ENCODE assay signal across 25 cellular contexts in genomic region chr13:113020323-113021080, GRCh38. TPM values are rescaled to one million over a fixed set of nuclear protein-coding genes. Genes with fewer than 3 reads are reported as not detected.
DNase-seq lines count a peak whose midpoint lies in the region; ATAC-seq and TF ChIP-seq lines count a peak whose summit lies in the region.
"Had no signal": no experiment of that assay in that cellular context is flagged by ENCODE, and none has a peak within 500 bp of the region (broad histone marks: within the 10 kb centered on the region; RNA-seq: fewer than 3 reads in every experiment).

No MANE protein-coding gene starts in this region.

- TF ChIP-seq POLR2A in HCT116 (IDR thresholded peaks at IDR 0.05; ENCODE audit: borderline replicate concordance, extremely low read depth, insufficient read depth, insufficient read length) = no peak

- H4K20me1 ChIP-seq in BLaER1 = peaks cover 27% of the 10 kb centered on the region; the same call in 1 of the 2 replicates
- no peaks in the 10 kb centered on the region for H4K20me1 ChIP-seq in HCT116 (ENCODE audit: insufficient read depth)
- no peaks in the 10 kb centered on the region for H4K20me1 ChIP-seq in OCI-LY3 (ENCODE audit: insufficient read depth, low read length)

- no peaks in the 10 kb centered on the region for H3K36me3 ChIP-seq in BLaER1
- no peaks in the 10 kb centered on the region for H3K36me3 ChIP-seq in HCT116 (ENCODE audit: control insufficient read depth in 1 of 2, insufficient read depth in 2 of 2, low read length in 2 of 2)
- no peaks in the 10 kb centered on the region for H3K36me3 ChIP-seq in OCI-LY3 (replicated peaks; ENCODE audit: low read depth, low read length)
- H3K36me3 ChIP-seq: adrenal gland had no signal

- H3K4me1 ChIP-seq in BLaER1 (peaks cover 18% of the 10 kb centered on the region), HCT116 (ENCODE audit: control insufficient read depth in 1 of 2, insufficient read depth in 2 of 2, low read length in 2 of 2) (peaks cover 5 to 17% of the 10 kb centered on the region in 2 experiments), OCI-LY3 (ENCODE audit: low read length) (peaks cover 10% of the 10 kb centered on the region)
- H3K4me1 ChIP-seq: adrenal gland, body of pancreas had no signal

- no peak overlapping the region for H3K27ac ChIP-seq in BLaER1
- no peak overlapping the region for H3K27ac ChIP-seq in HCT116 (ENCODE audit: low read depth, low read length)
- H3K27ac ChIP-seq in OCI-LY3 (ENCODE audit: low read length) = no peak overlapping the region
- H3K27ac ChIP-seq: adrenal gland, body of pancreas, epithelial cell of prostate had no signal

- no peak for TF ChIP-seq RAD21 in HCT116 (IDR thresholded peaks at IDR 0.05; ENCODE audit: low read depth)

- H3K9ac ChIP-seq in BLaER1 (no peak overlapping the region), HCT116 (ENCODE audit: low read length) (no peak overlapping the region), OCI-LY3 (ENCODE audit: low read length) (no peak overlapping the region)
- H3K9ac ChIP-seq: SK-N-SH had no signal

- DNase-seq in HCT116 (ENCODE audit: low read depth, low spot score) = no peak
- DNase-seq in memory B cell (ENCODE audit: low spot score in 2 of 2) = no peak
- DNase-seq in foreskin fibroblast = no peak
- DNase-seq in posterior vena cava (ENCODE audit: low spot score) = no peak
- DNase-seq in stimulated activated CD4-positive, alpha-beta T cell treated with anti-CD3 and anti-CD28 coated beads, Interleukin-4, amount 100 ng/mL, for 24 hours = no peak
- DNase-seq: activated CD4-positive, alpha-beta T cell treated with anti-CD3 and anti-CD28 coated beads for 4 hours; activated naive CD4-positive, alpha-beta T cell; activated T-cell treated with anti-CD3 and anti-CD28 coated beads, Interleukin-2, amount 50 U/mL, for 1 hour; adrenal gland; body of pancreas; DMS53; mesenchymal stem cell; NCI-H1417 treated with DMSO at 0.1 percent for 48 hours; NCI-H2081 treated with DMSO at 0.1 percent for 48 hours; NCI-H345; NCI-H774; occipital lobe; SK-N-SH; stimulated activated naive CD8-positive, alpha-beta T cell treated with anti-CD3 and anti-CD28 coated beads, Interleukin-15, amount 100 ng/mL, for 72 hours; T-helper 2 cell had no signal

- H3K4me1 Mint-ChIP-seq in memory B cell = peaks cover 6% of the 10 kb centered on the region
- H3K4me1 Mint-ChIP-seq: stimulated activated naive CD8-positive, alpha-beta T cell treated with anti-CD3 and anti-CD28 coated beads, Interleukin-15, amount 100 ng/mL, for 72 hours had no signal

- RAD21 ChIA-PET in HCT116 (lab: Charles Lee; ENCODE audit: low non-redundant PET in 1 of 2, low total read pairs in 2 of 2, uncharacterized antibody in 2 of 2, unreplicated experiment in 2 of 2) = no interaction called here

- no peak overlapping the region for H3K27ac Mint-ChIP-seq in memory B cell
- H3K27ac Mint-ChIP-seq: stimulated activated naive CD8-positive, alpha-beta T cell treated with anti-CD3 and anti-CD28 coated beads, Interleukin-15, amount 100 ng/mL, for 72 hours had no signal

- POLR2A ChIA-PET in HCT116 (lab: Charles Lee) = no interaction called here

- intact Hi-C loops in HCT116 (cut with micrococcal nuclease) = no loop called here
- intact Hi-C loops in posterior vena cava (cut with DNase I) = loop anchor here in 1 of 2 donors (10.0 kb wide), 1 partner anchor 76 kb away; no protein-coding TSS in a partner anchor

- no peaks in the 10 kb centered on the region for H3K79me2 ChIP-seq in HCT116 (ENCODE audit: insufficient read depth, low read length)
- no peaks in the 10 kb centered on the region for H3K79me2 ChIP-seq in OCI-LY3 (ENCODE audit: low read length)

- H3K4me3 Mint-ChIP-seq in memory B cell = no peak overlapping the region
- H3K4me3 Mint-ChIP-seq: stimulated activated naive CD8-positive, alpha-beta T cell treated with anti-CD3 and anti-CD28 coated beads, Interleukin-15, amount 100 ng/mL, for 72 hours had no signal

- H3K36me3 Mint-ChIP-seq in memory B cell = peaks cover 4% of the 10 kb centered on the region

- no peaks in the 10 kb centered on the region for H3K9me2 ChIP-seq in HCT116 (ENCODE audit: insufficient read depth)
- H3K9me2 ChIP-seq: SK-N-SH had no signal

- H2AFZ ChIP-seq in HCT116 (ENCODE audit: low read depth, low read length, poor library complexity, severe bottlenecking) (no peak overlapping the region), OCI-LY3 (ENCODE audit: low read depth, low read length) (peak overlapping the region; percentile 67)

- H3K9me3 Mint-ChIP-seq in memory B cell = peaks cover 2% of the 10 kb centered on the region
- H3K9me3 Mint-ChIP-seq: stimulated activated naive CD8-positive, alpha-beta T cell treated with anti-CD3 and anti-CD28 coated beads, Interleukin-15, amount 100 ng/mL, for 72 hours had no signal

- H3K27me3 ChIP-seq in BLaER1 = peaks cover 63% of the 10 kb centered on the region
- H3K27me3 ChIP-seq in HCT116 (ENCODE audit: insufficient read depth, low read length) = no peaks in the 10 kb centered on the region
- no peaks in the 10 kb centered on the region for H3K27me3 ChIP-seq in OCI-LY3 (ENCODE audit: low read depth, low read length)
- H3K27me3 ChIP-seq: adrenal gland, body of pancreas had no signal

- no peaks in the 10 kb centered on the region for H3K9me3 ChIP-seq in BLaER1
- H3K9me3 ChIP-seq in HCT116 (ENCODE audit: control insufficient read depth in 1 of 2, insufficient read depth in 1 of 2, low read depth in 1 of 2, low read length in 2 of 2) = no peaks in the 10 kb centered on the region
- no peaks in the 10 kb centered on the region for H3K9me3 ChIP-seq in OCI-LY3 (ENCODE audit: insufficient read depth, low read length)
- H3K9me3 ChIP-seq: adrenal gland, body of pancreas, SK-N-SH had no signal

- H3K4me3 ChIP-seq in BLaER1 = no peak overlapping the region
- H3K4me3 ChIP-seq in HCT116 (replicated peaks in 1 of 2; ENCODE audit: low read depth in 1 of 2, low read length in 2 of 2) = no peak overlapping the region
- H3K4me3 ChIP-seq in OCI-LY3 (ENCODE audit: low read length) = peak overlapping the region; percentile 12; the same call in 1 of the 2 replicates
- H3K4me3 ChIP-seq in foreskin fibroblast (ENCODE audit: low read depth in 1 of 2, low read length in 2 of 2) = no peak overlapping the region
- H3K4me3 ChIP-seq: adrenal gland, body of pancreas had no signal

- TF ChIP-seq CTCF in HCT116 (IDR thresholded peaks at IDR 0.05 in 2 of 3, conservative IDR thresholded peaks at IDR 0.05 in 1 of 3; ENCODE audit: borderline replicate concordance in 1 of 3, insufficient read depth in 1 of 3, low read depth in 2 of 3, low read length in 2 of 3) (no peak), OCI-LY3 (IDR thresholded peaks at IDR 0.05; ENCODE audit: low read depth, low read length) (no peak), foreskin fibroblast (IDR thresholded peaks at IDR 0.05; ENCODE audit: low read depth, low read length) (no peak)

- no TSS peak for BruUV-seq in HCT116 (replicated peaks; lab: Mats Ljungman, UMichigan)

- peaks cover 2% of the 10 kb centered on the region for H3K27me3 Mint-ChIP-seq in memory B cell
- H3K27me3 Mint-ChIP-seq: stimulated activated naive CD8-positive, alpha-beta T cell treated with anti-CD3 and anti-CD28 coated beads, Interleukin-15, amount 100 ng/mL, for 72 hours had no signal

- CTCF ChIA-PET in HCT116 (lab: Charles Lee) = no interaction called here

- H3K4me2 ChIP-seq in BLaER1 (peak overlapping the region; percentile 53), HCT116 (ENCODE audit: low read length) (no peak overlapping the region), OCI-LY3 (ENCODE audit: low read length) (peak overlapping the region; percentile 45)
- H3K4me2 ChIP-seq: SK-N-SH had no signal

- ATAC-seq in HCT116 (no peak), memory B cell (ENCODE audit: low read depth) (peak; percentile 69), HG03025 (IDR thresholded peaks at IDR 0.05; ENCODE audit: low FRiP score, unreplicated experiment) (no peak)
- ATAC-seq: body of pancreas; left lobe of liver; stimulated activated naive CD8-positive, alpha-beta T cell treated with anti-CD3 and anti-CD28 coated beads, Interleukin-15, amount 100 ng/mL, for 72 hours had no signal

TF ChIP-seq in HCT116, 20 proteins besides CTCF, POLR2A, EP300 and RAD21:
- TF ChIP-seq, protein P1, sequence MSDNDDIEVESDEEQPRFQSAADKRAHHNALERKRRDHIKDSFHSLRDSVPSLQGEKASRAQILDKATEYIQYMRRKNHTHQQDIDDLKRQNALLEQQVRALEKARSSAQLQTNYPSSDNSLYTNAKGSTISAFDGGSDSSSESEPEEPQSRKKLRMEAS (IDR thresholded peaks at IDR 0.05) = 0 out of 2 replicates have a peak, but pooled peaks have one; percentile 11
- TF ChIP-seq EZH2phosphoT487 (IDR thresholded peaks at IDR 0.05; ENCODE audit: borderline replicate concordance) (no peak), CEBPB (IDR thresholded peaks at IDR 0.05; ENCODE audit: low read depth) (no peak)
TF ChIP-seq in HCT116: peak in this region for 1.

RNA-seq across cellular contexts. Expression of gene MCF2L, which starts 51.5 kb away (rescaled TPM):
- total RNA-seq in HCT116 (2021; ENCODE audit: unreplicated experiment) (19.3 TPM), posterior vena cava (10 to 100 TPM; 28.6 to 33.1 TPM)
- 10.5 and 12.0 TPM in 2 replicates for polyA plus RNA-seq in HCT116 (2012)
